In the genomic region with DNA sequence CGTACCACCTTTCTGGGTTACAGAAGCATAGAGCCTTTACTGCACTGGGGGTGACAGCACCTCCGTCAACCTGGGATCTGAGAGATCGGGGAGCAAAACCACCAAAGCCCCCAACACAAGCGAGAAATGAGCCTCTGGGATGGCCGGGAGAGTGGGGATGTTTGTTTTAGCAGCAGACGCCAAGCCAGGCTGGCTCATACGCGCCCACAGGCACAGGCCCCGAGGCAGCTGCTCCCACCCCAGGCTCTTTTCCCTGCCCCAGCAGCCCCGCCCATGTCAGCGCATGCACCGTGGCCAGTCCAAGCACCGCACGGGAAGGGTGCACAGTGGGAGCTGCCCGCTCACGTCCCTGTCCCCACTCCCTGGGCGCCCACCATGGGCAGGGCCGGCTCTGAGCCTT, we compare ENCODE assay signal across 1 cellular context.
A peak's percentile ranks its signal among the peaks of the same experiment; 100 is the strongest.
TF ChIP-seq lines count a peak whose summit lies in the region.

No MANE protein-coding gene starts in this region.

TF ChIP-seq in K562, 482 proteins besides CTCF, POLR2A, EP300 and RAD21:
- TF ChIP-seq FIP1L1 (IDR thresholded peaks at IDR 0.05; ENCODE audit: low read depth, low read length, poor library complexity, severe bottlenecking) (peak; percentile 4), ZNF12 (CRISPR knock-in tag; IDR thresholded peaks at IDR 0.05) (peak; percentile 99), RFX7 (CRISPR knock-in tag; IDR thresholded peaks at IDR 0.05) (no peak), RBBP5 (IDR thresholded peaks at IDR 0.05; ENCODE audit: borderline replicate concordance, insufficient read depth, low read length, poor library complexity, severe bottlenecking) (peak; percentile 14)
